26 cellular contexts compared by ENCODE assay signal in genomic region chr15:38793181-38793580, GRCh38.
"Had no signal": no experiment of that assay in that cellular context is flagged by ENCODE, and none has a peak within 500 bp of the region (broad histone marks: within the 10 kb centered on the region; RNA-seq: fewer than 3 reads in every experiment).

No MANE protein-coding gene starts in this region.

- H3K4me3 ChIP-seq: colonic mucosa, esophagus muscularis mucosa, gastroesophageal sphincter, heart left ventricle, hepatocyte, left lung, right lobe of liver, testis, tibial artery, upper lobe of left lung had no signal

- H3K4me3 Mint-ChIP-seq: dendritic cell treated with granulocyte-macrophage colony-stimulating factor and Interleukin-4, amounts not matched to agents 40 ng/mL and 50 ng/mL, for 4 days; endodermal cell; naive thymus-derived CD8-positive, alpha-beta T cell; neural crest cell; stimulated activated naive CD8-positive, alpha-beta T cell treated with anti-CD3 and anti-CD28 coated beads, Interleukin-15, amount 100 ng/mL, for 72 hours had no signal

- ATAC-seq: foreskin keratinocyte; gastroesophageal sphincter; heart left ventricle; left lung; naive thymus-derived CD8-positive, alpha-beta T cell; right lobe of liver; stimulated activated naive CD8-positive, alpha-beta T cell treated with anti-CD3 and anti-CD28 coated beads, Interleukin-15, amount 100 ng/mL, for 72 hours had no signal

- H3K27me3 ChIP-seq: colonic mucosa, esophagus muscularis mucosa, gastroesophageal sphincter, heart left ventricle, hepatocyte, left lung, neutrophil, right lobe of liver, testis, tibial artery, upper lobe of left lung had no signal

- H3K9ac ChIP-seq: parathyroid adenoma had no signal

- H3K9me3 Mint-ChIP-seq: dendritic cell treated with granulocyte-macrophage colony-stimulating factor and Interleukin-4, amounts not matched to agents 40 ng/mL and 50 ng/mL, for 4 days; endodermal cell; stimulated activated naive CD8-positive, alpha-beta T cell treated with anti-CD3 and anti-CD28 coated beads, Interleukin-15, amount 100 ng/mL, for 72 hours had no signal

- H3K27ac ChIP-seq: colonic mucosa, esophagus muscularis mucosa, foreskin keratinocyte, gastroesophageal sphincter, heart left ventricle, hepatocyte, left lung, neutrophil, parathyroid adenoma, right lobe of liver, testis, tibial artery, upper lobe of left lung had no signal

- H3K4me1 Mint-ChIP-seq: endodermal cell; naive thymus-derived CD8-positive, alpha-beta T cell; neural crest cell; stimulated activated naive CD8-positive, alpha-beta T cell treated with anti-CD3 and anti-CD28 coated beads, Interleukin-15, amount 100 ng/mL, for 72 hours had no signal

- H3K4me2 ChIP-seq: hepatocyte had no signal

- H3K27me3 Mint-ChIP-seq: progenitor cell of endocrine pancreas; stimulated activated naive CD8-positive, alpha-beta T cell treated with anti-CD3 and anti-CD28 coated beads, Interleukin-15, amount 100 ng/mL, for 72 hours had no signal

- H3K79me2 ChIP-seq: hepatocyte, parathyroid adenoma had no signal

- H2AFZ ChIP-seq: hepatocyte, parathyroid adenoma had no signal

- H3K36me3 ChIP-seq: colonic mucosa, esophagus muscularis mucosa, gastroesophageal sphincter, heart left ventricle, left lung, neutrophil, right lobe of liver, tibial artery, upper lobe of left lung had no signal

- H3K36me3 Mint-ChIP-seq: naive thymus-derived CD8-positive, alpha-beta T cell had no signal

- H3K27ac Mint-ChIP-seq: dendritic cell treated with granulocyte-macrophage colony-stimulating factor and Interleukin-4, amounts not matched to agents 40 ng/mL and 50 ng/mL, for 4 days; endodermal cell; naive thymus-derived CD8-positive, alpha-beta T cell had no signal

- H3K9me3 ChIP-seq: colonic mucosa, esophagus muscularis mucosa, gastroesophageal sphincter, left lung, neutrophil, right lobe of liver, testis, tibial artery, upper lobe of left lung had no signal

- DNase-seq: colonic mucosa; effector CD8-positive, alpha-beta T cell; endodermal cell; foreskin keratinocyte; heart left ventricle; kidney; left lung; mesendoderm; naive thymus-derived CD8-positive, alpha-beta T cell; right lobe of liver; small intestine; stimulated activated CD4-positive, alpha-beta T cell treated with anti-CD3 and anti-CD28 coated beads, Interleukin-15, amount 100 ng/mL, for 24 hours; stimulated activated CD4-positive, alpha-beta T cell treated with anti-CD3 and anti-CD28 coated beads, Interleukin-2, amount 100 ng/mL, for 48 hours; stimulated activated naive CD4-positive, alpha-beta T cell; stimulated activated naive CD8-positive, alpha-beta T cell treated with anti-CD3 and anti-CD28 coated beads, Interleukin-15, amount 100 ng/mL, for 72 hours; testis; tibial artery; upper lobe of left lung had no signal

- H3K4me1 ChIP-seq: colonic mucosa, foreskin keratinocyte, heart left ventricle, left lung, parathyroid adenoma, right lobe of liver, testis, upper lobe of left lung had no signal
